ENCODE assay signal across 1 cellular context in the genomic region with DNA sequence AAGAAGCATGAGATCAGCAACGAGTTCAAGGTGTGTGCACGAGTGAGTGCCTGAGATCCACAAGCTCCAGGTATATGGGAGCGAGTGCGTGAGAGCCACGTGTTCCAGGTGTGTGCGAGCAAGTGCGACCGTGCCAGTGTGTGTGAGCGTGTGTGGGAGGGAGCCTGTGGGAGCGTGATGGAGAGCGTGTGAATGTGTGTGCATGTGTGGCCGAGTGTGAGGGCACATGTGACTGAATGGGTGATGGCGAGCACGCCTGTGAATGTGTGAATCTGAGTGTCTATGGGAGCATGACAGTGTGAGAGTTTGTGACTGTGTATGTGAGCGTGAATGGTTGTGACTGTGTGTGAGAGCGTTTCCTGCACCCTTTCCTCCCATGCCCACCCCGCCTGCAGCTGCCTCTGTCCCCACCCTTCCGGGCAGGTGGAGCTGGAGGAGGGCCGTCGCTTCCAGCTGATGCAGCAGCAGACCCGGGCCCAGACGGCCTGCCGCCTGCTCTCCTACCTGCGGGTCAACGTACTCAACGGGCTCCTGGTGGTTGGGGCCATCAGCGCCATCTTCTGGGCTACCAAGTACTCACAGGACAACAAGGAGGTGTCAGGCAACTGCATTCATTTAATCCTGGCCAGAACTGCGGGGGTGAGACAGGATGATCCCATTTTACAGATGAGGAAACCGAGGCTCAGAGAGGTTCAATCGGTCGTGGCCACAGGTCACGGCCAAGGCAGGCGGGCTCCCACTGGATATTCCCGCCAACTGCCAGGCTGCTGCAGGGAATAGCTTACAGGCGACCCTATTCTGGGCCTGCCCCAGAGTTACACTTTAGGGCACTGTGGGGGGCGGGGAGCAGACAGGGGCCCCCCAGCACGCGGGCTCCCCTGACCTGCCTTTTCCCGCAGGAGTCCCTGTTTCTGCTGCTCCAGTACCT.
TF ChIP-seq lines count a peak whose summit lies in the region.

No MANE protein-coding gene starts in this region.

TF ChIP-seq in HepG2, 621 proteins besides CTCF, POLR2A, EP300 and RAD21 (continued from another document and continues in another):
- TF ChIP-seq ZNF318 (CRISPR knock-in tag; IDR thresholded peaks at IDR 0.05): no peak
- TF ChIP-seq TBL1XR1 (IDR thresholded peaks at IDR 0.05; ENCODE audit: borderline replicate concordance, low read length, partially characterized antibody): no peak
- TF ChIP-seq HNF4G (IDR thresholded peaks at IDR 0.05; ENCODE audit: borderline replicate concordance, low read depth, low read length): no peak
- 0 out of 2 replicates have a peak, but pooled peaks have one; percentile 22 for TF ChIP-seq HNF4G (CRISPR knock-in tag; IDR thresholded peaks at IDR 0.05; ENCODE audit: borderline replicate concordance, low read depth)
- TF ChIP-seq MYC (CRISPR knock-in tag; IDR thresholded peaks at IDR 0.05; ENCODE audit: borderline replicate concordance): peak; percentile 57; the same call in 1 of the 2 replicates
- TF ChIP-seq, protein P1, sequence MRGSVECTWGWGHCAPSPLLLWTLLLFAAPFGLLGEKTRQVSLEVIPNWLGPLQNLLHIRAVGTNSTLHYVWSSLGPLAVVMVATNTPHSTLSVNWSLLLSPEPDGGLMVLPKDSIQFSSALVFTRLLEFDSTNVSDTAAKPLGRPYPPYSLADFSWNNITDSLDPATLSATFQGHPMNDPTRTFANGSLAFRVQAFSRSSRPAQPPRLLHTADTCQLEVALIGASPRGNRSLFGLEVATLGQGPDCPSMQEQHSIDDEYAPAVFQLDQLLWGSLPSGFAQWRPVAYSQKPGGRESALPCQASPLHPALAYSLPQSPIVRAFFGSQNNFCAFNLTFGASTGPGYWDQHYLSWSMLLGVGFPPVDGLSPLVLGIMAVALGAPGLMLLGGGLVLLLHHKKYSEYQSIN (CRISPR knock-in tag; IDR thresholded peaks at IDR 0.05; ENCODE audit: borderline replicate concordance): no peak
- no peak for TF ChIP-seq AKAP8 (CRISPR knock-in tag; IDR thresholded peaks at IDR 0.05)
- TF ChIP-seq ZNF713 (CRISPR knock-in tag; IDR thresholded peaks at IDR 0.05): no peak
- TF ChIP-seq ZNF576 (CRISPR knock-in tag; IDR thresholded peaks at IDR 0.05): no peak
- TF ChIP-seq, protein P2, sequence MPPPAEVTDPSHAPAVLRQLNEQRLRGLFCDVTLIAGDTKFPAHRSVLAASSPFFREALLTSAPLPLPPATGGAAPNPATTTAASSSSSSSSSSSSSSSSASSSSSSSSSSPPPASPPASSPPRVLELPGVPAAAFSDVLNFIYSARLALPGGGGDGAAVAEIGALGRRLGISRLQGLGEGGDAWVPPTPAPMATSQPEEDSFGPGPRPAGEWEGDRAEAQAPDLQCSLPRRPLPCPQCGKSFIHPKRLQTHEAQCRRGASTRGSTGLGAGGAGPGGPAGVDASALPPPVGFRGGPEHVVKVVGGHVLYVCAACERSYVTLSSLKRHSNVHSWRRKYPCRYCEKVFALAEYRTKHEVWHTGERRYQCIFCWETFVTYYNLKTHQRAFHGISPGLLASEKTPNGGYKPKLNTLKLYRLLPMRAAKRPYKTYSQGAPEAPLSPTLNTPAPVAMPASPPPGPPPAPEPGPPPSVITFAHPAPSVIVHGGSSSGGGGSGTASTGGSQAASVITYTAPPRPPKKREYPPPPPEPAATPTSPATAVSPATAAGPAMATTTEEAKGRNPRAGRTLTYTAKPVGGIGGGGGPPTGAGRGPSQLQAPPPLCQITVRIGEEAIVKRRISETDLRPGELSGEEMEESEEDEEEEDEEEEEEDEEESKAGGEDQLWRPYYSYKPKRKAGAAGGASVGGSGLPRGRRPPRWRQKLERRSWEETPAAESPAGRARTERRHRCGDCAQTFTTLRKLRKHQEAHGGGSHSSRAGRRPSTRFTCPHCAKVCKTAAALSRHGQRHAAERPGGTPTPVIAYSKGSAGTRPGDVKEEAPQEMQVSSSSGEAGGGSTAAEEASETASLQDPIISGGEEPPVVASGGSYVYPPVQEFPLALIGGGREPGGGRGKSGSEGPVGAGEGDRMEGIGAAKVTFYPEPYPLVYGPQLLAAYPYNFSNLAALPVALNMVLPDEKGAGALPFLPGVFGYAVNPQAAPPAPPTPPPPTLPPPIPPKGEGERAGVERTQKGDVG (CRISPR knock-in tag; IDR thresholded peaks at IDR 0.05; ENCODE audit: borderline replicate concordance): peak; percentile 37; the same call in 1 of the 2 replicates
- TF ChIP-seq CREM (IDR thresholded peaks at IDR 0.05): no peak
- no peak for TF ChIP-seq CREM (CRISPR knock-in tag; IDR thresholded peaks at IDR 0.05)
- no peak for TF ChIP-seq ZNF180 (CRISPR knock-in tag; IDR thresholded peaks at IDR 0.05; ENCODE audit: borderline replicate concordance, low read depth)
- no peak for TF ChIP-seq ZNF615 (CRISPR knock-in tag; IDR thresholded peaks at IDR 0.05; ENCODE audit: borderline replicate concordance)
- TF ChIP-seq PBX3 (CRISPR knock-in tag; IDR thresholded peaks at IDR 0.05; ENCODE audit: borderline replicate concordance): no peak
- TF ChIP-seq ZNF737 (CRISPR knock-in tag; IDR thresholded peaks at IDR 0.05; ENCODE audit: borderline replicate concordance): no peak
- no peak for TF ChIP-seq ZNF543 (CRISPR knock-in tag; IDR thresholded peaks at IDR 0.05)
- no peak for TF ChIP-seq REPIN1 (CRISPR knock-in tag; IDR thresholded peaks at IDR 0.05; ENCODE audit: borderline replicate concordance, low read depth)
- no peak for TF ChIP-seq IRF9 (CRISPR knock-in tag; IDR thresholded peaks at IDR 0.05; ENCODE audit: borderline replicate concordance)
- no peak for TF ChIP-seq ZNF850 (CRISPR knock-in tag; conservative IDR thresholded peaks at IDR 0.05)
- TF ChIP-seq ZFP36L2 (CRISPR knock-in tag; IDR thresholded peaks at IDR 0.05): no peak
- no peak for TF ChIP-seq ZNF317 (CRISPR knock-in tag; IDR thresholded peaks at IDR 0.05)
- TF ChIP-seq JUND (CRISPR knock-in tag; IDR thresholded peaks at IDR 0.05): no peak
- peak; percentile 67; the same call in 1 of the 2 replicates for TF ChIP-seq ZFP91 (CRISPR knock-in tag; IDR thresholded peaks at IDR 0.05; ENCODE audit: borderline replicate concordance)
- no peak for TF ChIP-seq ZNF598 (CRISPR knock-in tag; IDR thresholded peaks at IDR 0.05; ENCODE audit: borderline replicate concordance)
- TF ChIP-seq ZNF552 (CRISPR knock-in tag; IDR thresholded peaks at IDR 0.05; ENCODE audit: borderline replicate concordance): no peak
- TF ChIP-seq ZNF792 (CRISPR knock-in tag; IDR thresholded peaks at IDR 0.05): no peak
- no peak for TF ChIP-seq SNAPC2 (CRISPR knock-in tag; IDR thresholded peaks at IDR 0.05)
- no peak for TF ChIP-seq KLF15 (CRISPR knock-in tag; IDR thresholded peaks at IDR 0.05; ENCODE audit: borderline replicate concordance)
- no peak for TF ChIP-seq HCFC1 (IDR thresholded peaks at IDR 0.05; ENCODE audit: low read depth, low read length)
- TF ChIP-seq, protein P3, sequence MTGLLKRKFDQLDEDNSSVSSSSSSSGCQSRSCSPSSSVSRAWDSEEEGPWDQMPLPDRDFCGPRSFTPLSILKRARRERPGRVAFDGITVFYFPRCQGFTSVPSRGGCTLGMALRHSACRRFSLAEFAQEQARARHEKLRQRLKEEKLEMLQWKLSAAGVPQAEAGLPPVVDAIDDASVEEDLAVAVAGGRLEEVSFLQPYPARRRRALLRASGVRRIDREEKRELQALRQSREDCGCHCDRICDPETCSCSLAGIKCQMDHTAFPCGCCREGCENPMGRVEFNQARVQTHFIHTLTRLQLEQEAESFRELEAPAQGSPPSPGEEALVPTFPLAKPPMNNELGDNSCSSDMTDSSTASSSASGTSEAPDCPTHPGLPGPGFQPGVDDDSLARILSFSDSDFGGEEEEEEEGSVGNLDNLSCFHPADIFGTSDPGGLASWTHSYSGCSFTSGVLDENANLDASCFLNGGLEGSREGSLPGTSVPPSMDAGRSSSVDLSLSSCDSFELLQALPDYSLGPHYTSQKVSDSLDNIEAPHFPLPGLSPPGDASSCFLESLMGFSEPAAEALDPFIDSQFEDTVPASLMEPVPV (CRISPR knock-in tag; IDR thresholded peaks at IDR 0.05): no peak
- TF ChIP-seq, protein P4, sequence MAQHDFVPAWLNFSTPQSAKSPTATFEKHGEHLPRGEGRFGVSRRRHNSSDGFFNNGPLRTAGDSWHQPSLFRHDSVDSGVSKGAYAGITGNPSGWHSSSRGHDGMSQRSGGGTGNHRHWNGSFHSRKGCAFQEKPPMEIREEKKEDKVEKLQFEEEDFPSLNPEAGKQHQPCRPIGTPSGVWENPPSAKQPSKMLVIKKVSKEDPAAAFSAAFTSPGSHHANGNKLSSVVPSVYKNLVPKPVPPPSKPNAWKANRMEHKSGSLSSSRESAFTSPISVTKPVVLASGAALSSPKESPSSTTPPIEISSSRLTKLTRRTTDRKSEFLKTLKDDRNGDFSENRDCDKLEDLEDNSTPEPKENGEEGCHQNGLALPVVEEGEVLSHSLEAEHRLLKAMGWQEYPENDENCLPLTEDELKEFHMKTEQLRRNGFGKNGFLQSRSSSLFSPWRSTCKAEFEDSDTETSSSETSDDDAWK (CRISPR knock-in tag; IDR thresholded peaks at IDR 0.05): no peak
- peak; percentile 94 for TF ChIP-seq ZMYM3 (CRISPR knock-in tag; IDR thresholded peaks at IDR 0.05)
- TF ChIP-seq DMAP1 (CRISPR knock-in tag; IDR thresholded peaks at IDR 0.05): no peak
- TF ChIP-seq RARG (CRISPR knock-in tag; IDR thresholded peaks at IDR 0.05; ENCODE audit: low read depth): no peak
